ENCODE assay signal across 8 cellular contexts in the genomic region with DNA sequence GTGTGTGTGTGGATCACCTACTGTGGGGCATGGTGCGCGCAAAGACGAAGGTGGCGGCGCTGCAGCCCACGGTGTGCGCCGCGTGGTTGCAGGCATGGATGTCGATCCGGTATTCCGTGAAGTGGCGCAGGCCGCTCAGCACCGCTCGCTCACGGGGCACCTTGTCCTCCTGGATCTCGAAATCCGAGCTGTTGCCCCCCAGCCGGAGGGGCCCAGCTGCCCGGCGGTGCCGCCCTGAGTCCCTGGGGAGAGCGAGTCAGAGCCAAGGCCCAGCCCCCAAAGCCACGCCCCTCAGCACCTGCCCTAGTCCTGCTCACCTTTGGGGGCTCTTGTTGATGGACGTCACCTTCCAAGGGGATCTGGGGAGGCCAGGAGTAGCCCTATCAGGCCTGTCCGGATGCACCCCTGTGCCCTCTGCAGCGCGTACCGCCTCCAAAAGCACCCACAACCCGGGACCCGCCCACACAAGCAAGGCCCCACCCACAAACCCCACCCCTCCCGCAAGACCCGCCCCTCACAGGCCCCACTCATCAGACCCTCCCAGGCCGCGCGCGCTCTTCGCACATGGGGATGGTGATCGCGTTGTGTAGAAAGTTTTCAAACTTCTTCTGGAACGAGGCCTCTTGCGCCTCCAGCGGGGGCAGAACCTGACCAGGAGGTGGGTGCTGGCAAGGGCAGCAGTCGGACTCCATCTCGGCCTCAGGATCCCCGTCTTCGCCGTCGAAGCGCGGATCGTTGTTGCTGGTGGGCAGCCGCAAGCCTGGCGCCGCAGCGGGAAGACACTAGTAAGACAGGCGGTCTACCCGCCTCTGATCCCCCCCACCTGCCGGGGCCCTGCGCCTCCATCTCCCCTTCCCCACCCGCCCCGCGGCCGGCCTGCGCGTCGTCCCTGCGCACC. TPM values are rescaled to one million over a fixed set of nuclear protein-coding genes. Genes with fewer than 3 reads are reported as not detected.
DNase-seq lines count a peak whose midpoint lies in the region; ATAC-seq, FAIRE-seq and TF ChIP-seq lines count a peak whose summit lies in the region.

No MANE protein-coding gene starts in this region.

- H3K4me3 ChIP-seq in iPS-18c (ENCODE audit: insufficient read depth, low read depth, low read length) = peak overlapping the region; percentile 40
- no peak overlapping the region for H3K4me3 ChIP-seq in lower lobe of right lung

- peak; percentile 21 for ATAC-seq in stimulated activated naive CD8-positive, alpha-beta T cell treated with anti-CD3 and anti-CD28 coated beads, Interleukin-15, amount 100 ng/mL, for 72 hours
- no peak for ATAC-seq in lower lobe of right lung

- no peak overlapping the region for H3K27ac Mint-ChIP-seq in activated naive CD4-positive, alpha-beta T cell treated with anti-CD3 and anti-CD28 coated beads for 36 hours
- H3K27ac Mint-ChIP-seq in stimulated activated naive CD8-positive, alpha-beta T cell treated with anti-CD3 and anti-CD28 coated beads, Interleukin-15, amount 100 ng/mL, for 72 hours = no peak overlapping the region

- DNase-seq in activated gamma-delta T cell treated with Interleukin-2 at 50 U/mL for 16 hours (peak; percentile 30), activated gamma-delta T cell (lab: John Stamatoyannopoulos, UW) (no peak), lower lobe of right lung (no peak), frontal cortex (ENCODE audit: low spot score in 2 of 2) (no peak), NCI-H2107 treated with DMSO at 0.1 percent for 48 hours (lab: John Stamatoyannopoulos, UW; ENCODE audit: unreplicated experiment) (no peak)
- DNase-seq in activated naive CD4-positive, alpha-beta T cell treated with anti-CD3 and anti-CD28 coated beads for 36 hours = peak; percentile 37
- peak; percentile 26 to 38 for DNase-seq in stimulated activated naive CD8-positive, alpha-beta T cell treated with anti-CD3 and anti-CD28 coated beads, Interleukin-15, amount 100 ng/mL, for 72 hours

- H3K4me1 Mint-ChIP-seq in activated naive CD4-positive, alpha-beta T cell treated with anti-CD3 and anti-CD28 coated beads for 36 hours (ENCODE audit: low read depth) = peaks cover 22% of the 10 kb centered on the region
- peaks cover 56% of the 10 kb centered on the region for H3K4me1 Mint-ChIP-seq in stimulated activated naive CD8-positive, alpha-beta T cell treated with anti-CD3 and anti-CD28 coated beads, Interleukin-15, amount 100 ng/mL, for 72 hours

- H3K27me3 Mint-ChIP-seq in activated naive CD4-positive, alpha-beta T cell treated with anti-CD3 and anti-CD28 coated beads for 36 hours (ENCODE audit: low read depth) = peaks cover 75% of the 10 kb centered on the region
- peaks cover 82% of the 10 kb centered on the region for H3K27me3 Mint-ChIP-seq in stimulated activated naive CD8-positive, alpha-beta T cell treated with anti-CD3 and anti-CD28 coated beads, Interleukin-15, amount 100 ng/mL, for 72 hours

- FAIRE-seq in frontal cortex (lab: Jason Lieb, UNC) = no peak

- no peak for TF ChIP-seq CTCF in lower lobe of right lung (IDR thresholded peaks at IDR 0.05)

- intact Hi-C loops in activated naive CD4-positive, alpha-beta T cell treated with anti-CD3 and anti-CD28 coated beads for 36 hours (cut with micrococcal nuclease) = no loop called here
- intact Hi-C loops in lower lobe of right lung (cut with DNase I) = no loop called here

- no peaks in the 10 kb centered on the region for H3K9me3 Mint-ChIP-seq in activated naive CD4-positive, alpha-beta T cell treated with anti-CD3 and anti-CD28 coated beads for 36 hours
- H3K9me3 Mint-ChIP-seq in stimulated activated naive CD8-positive, alpha-beta T cell treated with anti-CD3 and anti-CD28 coated beads, Interleukin-15, amount 100 ng/mL, for 72 hours = no peaks in the 10 kb centered on the region

- H3K36me3 ChIP-seq in lower lobe of right lung = no peaks in the 10 kb centered on the region

- peaks cover 12% of the 10 kb centered on the region for H3K4me1 ChIP-seq in lower lobe of right lung

- H3K27me3 ChIP-seq in lower lobe of right lung (ENCODE audit: low read depth) = peaks cover 88% of the 10 kb centered on the region

- no peaks in the 10 kb centered on the region for H3K36me3 Mint-ChIP-seq in activated naive CD4-positive, alpha-beta T cell treated with anti-CD3 and anti-CD28 coated beads for 36 hours (ENCODE audit: low read depth)

- CTCF ChIA-PET in activated naive CD4-positive, alpha-beta T cell treated with anti-CD3 and anti-CD28 coated beads for 36 hours (lab: Charles Lee) = interaction anchor here (1.3 to 4.3 kb wide), 3 partner anchors 7 to 23 kb away, joined by 3 to 33 read pairs (median 6); partner anchors contain the start of genes INSRR and NTRK1

- H3K27ac ChIP-seq in lower lobe of right lung = no peak overlapping the region

- H3K4me3 Mint-ChIP-seq in activated naive CD4-positive, alpha-beta T cell treated with anti-CD3 and anti-CD28 coated beads for 36 hours = peak overlapping the region; percentile 34
- H3K4me3 Mint-ChIP-seq in stimulated activated naive CD8-positive, alpha-beta T cell treated with anti-CD3 and anti-CD28 coated beads, Interleukin-15, amount 100 ng/mL, for 72 hours = peak overlapping the region; percentile 60 to 80

- H3K9me3 ChIP-seq in iPS-18c (ENCODE audit: control insufficient read depth, insufficient read depth, low read length) (peaks cover 2% of the 10 kb centered on the region), lower lobe of right lung (no peaks in the 10 kb centered on the region)

RNA-seq across cellular contexts. Expression of gene INSRR, which starts 13.6 kb away (rescaled TPM):
- not detected for total RNA-seq in activated naive CD4-positive, alpha-beta T cell treated with anti-CD3 and anti-CD28 coated beads for 36 hours
- total RNA-seq in lower lobe of right lung (not detected), frontal cortex (under 0.01 TPM)

RNA-seq across cellular contexts. Expression of gene NTRK1, which starts 15.4 kb away (rescaled TPM):
- total RNA-seq in activated naive CD4-positive, alpha-beta T cell treated with anti-CD3 and anti-CD28 coated beads for 36 hours = under 1 TPM in 1 of 2 experiments, not detected in 1; 0.67 TPM
- total RNA-seq in lower lobe of right lung = 1.9 TPM
- total RNA-seq in frontal cortex = 0.41 TPM

RNA-seq across cellular contexts. Expression of gene SH2D2A, which starts 28.7 kb away (rescaled TPM):
- total RNA-seq in activated naive CD4-positive, alpha-beta T cell treated with anti-CD3 and anti-CD28 coated beads for 36 hours = 100 to 1,000 TPM; 134 to 138 TPM
- total RNA-seq in lower lobe of right lung = 3.5 TPM
- 0.41 TPM for total RNA-seq in frontal cortex

RNA-seq across cellular contexts. Expression of gene PEAR1, which starts 48.2 kb away (rescaled TPM):
- total RNA-seq in activated naive CD4-positive, alpha-beta T cell treated with anti-CD3 and anti-CD28 coated beads for 36 hours = not detected
- total RNA-seq in lower lobe of right lung (14.8 TPM), frontal cortex (0.41 TPM)

Comparison
In these comparisons a context has a peak if more than half of its experiments do, and no peak if none do; other contexts are left out.
1. DNase-seq: peak in activated gamma-delta T cell treated with Interleukin-2 at 50 U/mL for 16 hours (single experiment), activated naive CD4-positive, alpha-beta T cell treated with anti-CD3 and anti-CD28 coated beads for 36 hours (single experiment) and stimulated activated naive CD8-positive, alpha-beta T cell treated with anti-CD3 and anti-CD28 coated beads, Interleukin-15, amount 100 ng/mL, for 72 hours (2 of 2); none in activated gamma-delta T cell (single experiment), lower lobe of right lung (single experiment), frontal cortex (0 of 2) and NCI-H2107 treated with DMSO at 0.1 percent for 48 hours (single experiment).
2. RNA of gene SH2D2A, which starts 28.7 kb away (total RNA-seq): 134 to 138 TPM in activated naive CD4-positive, alpha-beta T cell treated with anti-CD3 and anti-CD28 coated beads for 36 hours; 3.5 TPM in lower lobe of right lung (single experiment) and 0.41 TPM in frontal cortex (single experiment); every median in the first group is over 10 times any median in the second.